ENCODE assay signal across 8 cellular contexts in genomic region chrX:40877869-40878268, GRCh38.
DNase-seq lines count a peak whose midpoint lies in the region; ATAC-seq lines count a peak whose summit lies in the region.

No MANE protein-coding gene starts in this region.

- no peak overlapping the region for H3K4me3 Mint-ChIP-seq in naive thymus-derived CD8-positive, alpha-beta T cell

- POLR2A ChIA-PET in naive thymus-derived CD8-positive, alpha-beta T cell (lab: Charles Lee): no interaction called here

- H3K27me3 Mint-ChIP-seq in naive thymus-derived CD8-positive, alpha-beta T cell: no peaks in the 10 kb centered on the region

- H3K36me3 Mint-ChIP-seq in naive thymus-derived CD8-positive, alpha-beta T cell: no peaks in the 10 kb centered on the region

- peak; percentile 8 for DNase-seq in DMS53 treated with DMSO at 0.1 percent for 48 hours (lab: John Stamatoyannopoulos, UW; ENCODE audit: unreplicated experiment)
- peak; percentile 2 for DNase-seq in LoVo (ENCODE audit: low spot score)
- DNase-seq in central memory CD4-positive, alpha-beta T cell: peak; percentile 23
- peak in 6 of 10 donors; percentile 2 to 40 (median 17) for DNase-seq in naive thymus-derived CD8-positive, alpha-beta T cell
- no peak for DNase-seq in NCI-H1436 (lab: John Stamatoyannopoulos, UW)

- no peaks in the 10 kb centered on the region for H3K9me3 Mint-ChIP-seq in naive thymus-derived CD8-positive, alpha-beta T cell

- no peak for ATAC-seq in naive thymus-derived CD8-positive, alpha-beta T cell
- ATAC-seq in GM21529 (IDR thresholded peaks at IDR 0.05; ENCODE audit: unreplicated experiment) (no peak), HG02678 (IDR thresholded peaks at IDR 0.05; ENCODE audit: unreplicated experiment) (no peak), esophagus mucosa (no peak)

- H3K27ac Mint-ChIP-seq in naive thymus-derived CD8-positive, alpha-beta T cell: no peak overlapping the region

- no peaks in the 10 kb centered on the region for H3K4me1 Mint-ChIP-seq in naive thymus-derived CD8-positive, alpha-beta T cell
